ENCODE assay signal across 29 cellular contexts in the genomic region with DNA sequence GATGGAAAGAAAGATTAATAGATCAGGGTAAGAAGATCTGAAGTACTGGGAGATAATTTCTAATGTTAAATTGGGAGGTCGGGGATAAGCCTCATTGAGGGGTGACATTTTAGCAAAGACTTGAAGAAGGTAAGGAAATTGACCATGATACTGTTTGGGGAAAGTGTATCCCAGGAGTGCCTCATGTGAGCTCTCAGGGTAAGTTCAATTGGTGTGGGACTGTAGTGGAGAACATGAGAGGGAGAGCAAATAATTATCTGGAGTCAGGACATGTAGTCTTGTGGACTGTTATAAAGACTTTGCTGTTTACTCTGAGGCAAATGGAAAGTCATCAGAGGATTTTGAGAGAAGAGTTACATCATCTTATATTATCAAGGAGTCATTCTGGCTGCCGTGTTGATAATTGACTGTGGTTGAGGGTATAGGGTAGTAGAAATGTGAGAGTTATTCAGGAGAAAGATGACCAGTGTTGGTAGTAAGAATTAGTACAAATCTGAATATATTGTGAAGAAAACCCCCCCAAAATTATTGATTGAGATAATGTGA.
"Had no signal": no experiment of that assay in that cellular context is flagged by ENCODE, and none has a peak within 500 bp of the region (broad histone marks: within the 10 kb centered on the region; RNA-seq: fewer than 3 reads in every experiment).

No MANE protein-coding gene starts in this region.

- H3K27ac ChIP-seq: adrenal gland, body of pancreas, esophagus muscularis mucosa, gastroesophageal sphincter, heart right ventricle had no signal

- H3K27me3 ChIP-seq: adrenal gland, body of pancreas, esophagus muscularis mucosa, gastroesophageal sphincter had no signal

- ATAC-seq: activated CD4-positive, alpha-beta T cell treated with anti-CD3 and anti-CD28 coated beads for 36 hours; activated CD8-positive, alpha-beta memory T cell treated with anti-CD3 and anti-CD28 coated beads, Interleukin-2, amount 10 ng/mL, durations not matched to agents 7 days and 5 days; activated CD8-positive, alpha-beta T cell treated with anti-CD3 and anti-CD28 coated beads, Interleukin-2, amount 10 ng/mL, durations not matched to agents 7 days and 5 days; activated naive CD8-positive, alpha-beta T cell treated with anti-CD3 and anti-CD28 coated beads, Interleukin-2, amount 50 U/mL, for 24 hours; body of pancreas; effector memory CD8-positive, alpha-beta T cell; gastroesophageal sphincter; heart right ventricle had no signal

- DNase-seq: activated CD4-positive, alpha-beta memory T cell treated with anti-CD3 and anti-CD28 coated beads for 36 hours; activated CD4-positive, alpha-beta T cell treated with anti-CD3 and anti-CD28 coated beads for 36 hours; activated CD4-positive, alpha-beta T cell treated with anti-CD3 and anti-CD28 coated beads, Interleukin-2, amount 10 ng/mL, durations not matched to agents 24 days and 14 days; activated CD4-positive, CD25-positive, alpha-beta regulatory T cell; activated CD4-positive, CD25-positive, alpha-beta regulatory T cell treated with anti-CD3 and anti-CD28 coated beads, Interleukin-2, amount 50 U/mL, for 72 hours; activated CD8-positive, alpha-beta memory T cell treated with anti-CD3 and anti-CD28 coated beads, Interleukin-2, amount 10 ng/mL, durations not matched to agents 7 days and 5 days; activated CD8-positive, alpha-beta memory T cell treated with anti-CD3 and anti-CD28 coated beads, Interleukin-2, amount 50 U/mL, for 4 hours; activated CD8-positive, alpha-beta T cell treated with anti-CD3 and anti-CD28 coated beads, Interleukin-2, amount 10 ng/mL, durations not matched to agents 7 days and 5 days; activated effector memory CD4-positive, alpha-beta T cell treated with anti-CD3 and anti-CD28 coated beads, Interleukin-2, amount 50 U/mL, for 16 hours; activated naive CD4-positive, alpha-beta T cell treated with anti-CD3 and anti-CD28 coated beads for 36 hours; activated naive CD8-positive, alpha-beta T cell treated with anti-CD3 and anti-CD28 coated beads for 36 hours; activated naive CD8-positive, alpha-beta T cell treated with anti-CD3 and anti-CD28 coated beads, Interleukin-2, amount 50 U/mL, for 24 hours; activated T-cell treated with anti-CD3 and anti-CD28 coated beads, Interleukin-2, amount 50 U/mL, for 1 hour; activated T-cell treated with anti-CD3 and anti-CD28 coated beads, Interleukin-2, amount 50 U/mL, for 48 hours; adrenal gland; amygdala; aorta; body of pancreas; caudate nucleus; cortex of kidney; dermis blood vessel endothelial cell; effector CD4-positive, alpha-beta T cell; effector memory CD8-positive, alpha-beta T cell; erythroblast; foreskin melanocyte; heart right ventricle; T-helper 2 cell had no signal

- H3K4me3 ChIP-seq: adrenal gland, body of pancreas, esophagus muscularis mucosa, gastroesophageal sphincter, heart right ventricle had no signal

- H3K4me1 ChIP-seq: adrenal gland, body of pancreas, esophagus muscularis mucosa, gastroesophageal sphincter, heart right ventricle had no signal

- H3K36me3 ChIP-seq: adrenal gland, esophagus muscularis mucosa, gastroesophageal sphincter, heart right ventricle had no signal

- H3K9me3 ChIP-seq: adrenal gland, body of pancreas, esophagus muscularis mucosa, gastroesophageal sphincter had no signal
